In genomic region chr18:32470713-32471633, GRCh38 we compare ENCODE assay signal across 8 cellular contexts. TPM values are rescaled to one million over a fixed set of nuclear protein-coding genes. Genes with fewer than 3 reads are reported as not detected.
DNase-seq lines count a peak whose midpoint lies in the region; ATAC-seq and TF ChIP-seq lines count a peak whose summit lies in the region.

GAREM1 (minus strand) TSS chr18:32470882; CDS start chr18:32470428, 454 bp downstream.

- H3K27me3 Mint-ChIP-seq in GM23338 (ENCODE audit: insufficient read depth, low read depth, poor library complexity), result peaks cover 17% of the 10 kb centered on the region
- H3K27me3 Mint-ChIP-seq in natural killer cell treated with Interleukin-12 subunit alpha and Interleukin-12 subunit beta and Interleukin-15 and Interleukin-18, amount 100 ng/mL, for 72 hours, result peaks cover 32 to 47% of the 10 kb centered on the region in 2 donors

- H3K4me3 ChIP-seq in GM23338 (peak within 1 kb of the TSS; percentile 99), fibroblast of pulmonary artery (replicated peaks; ENCODE audit: low read depth, low read length) (peak within 1 kb of the TSS; percentile 70)

- no peaks in the 10 kb centered on the region; the same call in 2 of the 3 replicates for H3K36me3 Mint-ChIP-seq in GM23338 (ENCODE audit: low read depth)
- H3K36me3 Mint-ChIP-seq in natural killer cell treated with Interleukin-12 subunit alpha and Interleukin-12 subunit beta and Interleukin-15 and Interleukin-18, amount 100 ng/mL, for 72 hours, result peaks cover 5% of the 10 kb centered on the region

- peak within 1 kb of the TSS; percentile 100 for H2AFZ ChIP-seq in GM23338

- no peaks in the 10 kb centered on the region for H3K9me3 Mint-ChIP-seq in GM23338
- no peaks in the 10 kb centered on the region for H3K9me3 Mint-ChIP-seq in natural killer cell treated with Interleukin-12 subunit alpha and Interleukin-12 subunit beta and Interleukin-15 and Interleukin-18, amount 100 ng/mL, for 72 hours

- H3K4me2 ChIP-seq in GM23338, result peak within 1 kb of the TSS; percentile 100

- peak within 1 kb of the TSS; percentile 70; the same call in 1 of the 2 replicates for H3K27ac ChIP-seq in GM23338 (ENCODE audit: low read depth)

- peaks cover 37% of the 10 kb centered on the region for H3K27me3 ChIP-seq in GM23338 (ENCODE audit: insufficient read depth)

- H3K4me1 ChIP-seq in GM23338 (ENCODE audit: insufficient read depth), result peaks cover 26% of the 10 kb centered on the region

- H3K9me2 ChIP-seq in GM23338 (ENCODE audit: insufficient read depth), result no peaks in the 10 kb centered on the region

- peaks cover 4% of the 10 kb centered on the region; the same call in 1 of the 2 replicates for H3F3A ChIP-seq in GM23338 (replicated peaks; ENCODE audit: low read depth)

- no peaks in the 10 kb centered on the region for H3K36me3 ChIP-seq in GM23338 (ENCODE audit: insufficient read depth)

- H3K79me2 ChIP-seq in GM23338 (replicated peaks; ENCODE audit: insufficient read depth), result peaks cover 31% of the 10 kb centered on the region

- H3K4me3 Mint-ChIP-seq in GM23338, result peak within 1 kb of the TSS; percentile 88
- peak within 1 kb of the TSS; percentile 78 for H3K4me3 Mint-ChIP-seq in natural killer cell treated with Interleukin-12 subunit alpha and Interleukin-12 subunit beta and Interleukin-15 and Interleukin-18, amount 100 ng/mL, for 72 hours

- peak; percentile 87 for ATAC-seq in GM23338
- peak; percentile 98 for ATAC-seq in natural killer cell treated with Interleukin-12 subunit alpha and Interleukin-12 subunit beta and Interleukin-15 and Interleukin-18, amount 100 ng/mL, for 72 hours
- peak; percentile 90 for ATAC-seq in stimulated activated naive CD8-positive, alpha-beta T cell treated with anti-CD3 and anti-CD28 coated beads, Interleukin-15, Interleukin-2, amounts not matched to agents 100 U/mL and 50 U/mL, for 24 hours

- TF ChIP-seq CTCF in GM23338 (conservative IDR thresholded peaks at IDR 0.05; ENCODE audit: low read depth in 2 of 2), result peak in 1 of 2 experiments; percentile 48; a peak in 2 of 4 replicates
- TF ChIP-seq CTCF in fibroblast of pulmonary artery (IDR thresholded peaks at IDR 0.05; ENCODE audit: low read length, missing control alignments), result peak; percentile 44

- H3K27ac Mint-ChIP-seq in GM23338, result peak within 1 kb of the TSS; percentile 81
- no peak within 1 kb of the TSS for H3K27ac Mint-ChIP-seq in natural killer cell treated with Interleukin-12 subunit alpha and Interleukin-12 subunit beta and Interleukin-15 and Interleukin-18, amount 100 ng/mL, for 72 hours

- H3K4me1 Mint-ChIP-seq in GM23338, result peaks cover 19% of the 10 kb centered on the region
- peaks cover 25 to 31% of the 10 kb centered on the region in 2 donors for H3K4me1 Mint-ChIP-seq in natural killer cell treated with Interleukin-12 subunit alpha and Interleukin-12 subunit beta and Interleukin-15 and Interleukin-18, amount 100 ng/mL, for 72 hours (ENCODE audit: low read depth in 2 of 2)

- H4K20me1 ChIP-seq in GM23338 (replicated peaks; ENCODE audit: insufficient read depth), result peaks cover 10% of the 10 kb centered on the region; the same call in 1 of the 2 replicates

- DNase-seq in EH (ENCODE audit: low read depth) (peak; percentile 96), GM23338 (ENCODE audit: low spot score) (peak; percentile 93), LHCN-M2 (ENCODE audit: low read depth) (peak; percentile 96), RPMI8226 (peak; percentile 98), fibroblast of pulmonary artery (ENCODE audit: low read depth) (peak; percentile 99)
- DNase-seq in activated T-helper 9 cell treated with anti-CD3 and anti-CD28 coated beads, Interleukin-2, amount 50 U/mL, for 16 hours (ENCODE audit: low read depth), result peak; percentile 60
- DNase-seq in natural killer cell treated with Interleukin-12 subunit alpha and Interleukin-12 subunit beta and Interleukin-15 and Interleukin-18, amount 100 ng/mL, for 72 hours (ENCODE audit: low spot score), result peak; percentile 89
- peak; percentile 72 for DNase-seq in stimulated activated naive CD8-positive, alpha-beta T cell treated with anti-CD3 and anti-CD28 coated beads, Interleukin-15, Interleukin-2, amounts not matched to agents 100 U/mL and 50 U/mL, for 24 hours

TF ChIP-seq in GM23338, 12 proteins besides CTCF, POLR2A, EP300 and RAD21:
- TF ChIP-seq, protein P1, sequence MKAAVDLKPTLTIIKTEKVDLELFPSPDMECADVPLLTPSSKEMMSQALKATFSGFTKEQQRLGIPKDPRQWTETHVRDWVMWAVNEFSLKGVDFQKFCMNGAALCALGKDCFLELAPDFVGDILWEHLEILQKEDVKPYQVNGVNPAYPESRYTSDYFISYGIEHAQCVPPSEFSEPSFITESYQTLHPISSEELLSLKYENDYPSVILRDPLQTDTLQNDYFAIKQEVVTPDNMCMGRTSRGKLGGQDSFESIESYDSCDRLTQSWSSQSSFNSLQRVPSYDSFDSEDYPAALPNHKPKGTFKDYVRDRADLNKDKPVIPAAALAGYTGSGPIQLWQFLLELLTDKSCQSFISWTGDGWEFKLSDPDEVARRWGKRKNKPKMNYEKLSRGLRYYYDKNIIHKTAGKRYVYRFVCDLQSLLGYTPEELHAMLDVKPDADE (IDR thresholded peaks at IDR 0.05), result no peak
- peak; percentile 86 for TF ChIP-seq POLR2AphosphoS5 (IDR thresholded peaks at IDR 0.05; ENCODE audit: low read depth)
- TF ChIP-seq ZNF114 (CRISPR knock-in tag; IDR thresholded peaks at IDR 0.05), result no peak
- TF ChIP-seq EZH2 (IDR thresholded peaks at IDR 0.05; ENCODE audit: low read depth, unreplicated experiment), result peak; percentile 36
- no peak for TF ChIP-seq EZH2phosphoT487 (IDR thresholded peaks at IDR 0.05; ENCODE audit: unreplicated experiment)
- TF ChIP-seq, protein P2, sequence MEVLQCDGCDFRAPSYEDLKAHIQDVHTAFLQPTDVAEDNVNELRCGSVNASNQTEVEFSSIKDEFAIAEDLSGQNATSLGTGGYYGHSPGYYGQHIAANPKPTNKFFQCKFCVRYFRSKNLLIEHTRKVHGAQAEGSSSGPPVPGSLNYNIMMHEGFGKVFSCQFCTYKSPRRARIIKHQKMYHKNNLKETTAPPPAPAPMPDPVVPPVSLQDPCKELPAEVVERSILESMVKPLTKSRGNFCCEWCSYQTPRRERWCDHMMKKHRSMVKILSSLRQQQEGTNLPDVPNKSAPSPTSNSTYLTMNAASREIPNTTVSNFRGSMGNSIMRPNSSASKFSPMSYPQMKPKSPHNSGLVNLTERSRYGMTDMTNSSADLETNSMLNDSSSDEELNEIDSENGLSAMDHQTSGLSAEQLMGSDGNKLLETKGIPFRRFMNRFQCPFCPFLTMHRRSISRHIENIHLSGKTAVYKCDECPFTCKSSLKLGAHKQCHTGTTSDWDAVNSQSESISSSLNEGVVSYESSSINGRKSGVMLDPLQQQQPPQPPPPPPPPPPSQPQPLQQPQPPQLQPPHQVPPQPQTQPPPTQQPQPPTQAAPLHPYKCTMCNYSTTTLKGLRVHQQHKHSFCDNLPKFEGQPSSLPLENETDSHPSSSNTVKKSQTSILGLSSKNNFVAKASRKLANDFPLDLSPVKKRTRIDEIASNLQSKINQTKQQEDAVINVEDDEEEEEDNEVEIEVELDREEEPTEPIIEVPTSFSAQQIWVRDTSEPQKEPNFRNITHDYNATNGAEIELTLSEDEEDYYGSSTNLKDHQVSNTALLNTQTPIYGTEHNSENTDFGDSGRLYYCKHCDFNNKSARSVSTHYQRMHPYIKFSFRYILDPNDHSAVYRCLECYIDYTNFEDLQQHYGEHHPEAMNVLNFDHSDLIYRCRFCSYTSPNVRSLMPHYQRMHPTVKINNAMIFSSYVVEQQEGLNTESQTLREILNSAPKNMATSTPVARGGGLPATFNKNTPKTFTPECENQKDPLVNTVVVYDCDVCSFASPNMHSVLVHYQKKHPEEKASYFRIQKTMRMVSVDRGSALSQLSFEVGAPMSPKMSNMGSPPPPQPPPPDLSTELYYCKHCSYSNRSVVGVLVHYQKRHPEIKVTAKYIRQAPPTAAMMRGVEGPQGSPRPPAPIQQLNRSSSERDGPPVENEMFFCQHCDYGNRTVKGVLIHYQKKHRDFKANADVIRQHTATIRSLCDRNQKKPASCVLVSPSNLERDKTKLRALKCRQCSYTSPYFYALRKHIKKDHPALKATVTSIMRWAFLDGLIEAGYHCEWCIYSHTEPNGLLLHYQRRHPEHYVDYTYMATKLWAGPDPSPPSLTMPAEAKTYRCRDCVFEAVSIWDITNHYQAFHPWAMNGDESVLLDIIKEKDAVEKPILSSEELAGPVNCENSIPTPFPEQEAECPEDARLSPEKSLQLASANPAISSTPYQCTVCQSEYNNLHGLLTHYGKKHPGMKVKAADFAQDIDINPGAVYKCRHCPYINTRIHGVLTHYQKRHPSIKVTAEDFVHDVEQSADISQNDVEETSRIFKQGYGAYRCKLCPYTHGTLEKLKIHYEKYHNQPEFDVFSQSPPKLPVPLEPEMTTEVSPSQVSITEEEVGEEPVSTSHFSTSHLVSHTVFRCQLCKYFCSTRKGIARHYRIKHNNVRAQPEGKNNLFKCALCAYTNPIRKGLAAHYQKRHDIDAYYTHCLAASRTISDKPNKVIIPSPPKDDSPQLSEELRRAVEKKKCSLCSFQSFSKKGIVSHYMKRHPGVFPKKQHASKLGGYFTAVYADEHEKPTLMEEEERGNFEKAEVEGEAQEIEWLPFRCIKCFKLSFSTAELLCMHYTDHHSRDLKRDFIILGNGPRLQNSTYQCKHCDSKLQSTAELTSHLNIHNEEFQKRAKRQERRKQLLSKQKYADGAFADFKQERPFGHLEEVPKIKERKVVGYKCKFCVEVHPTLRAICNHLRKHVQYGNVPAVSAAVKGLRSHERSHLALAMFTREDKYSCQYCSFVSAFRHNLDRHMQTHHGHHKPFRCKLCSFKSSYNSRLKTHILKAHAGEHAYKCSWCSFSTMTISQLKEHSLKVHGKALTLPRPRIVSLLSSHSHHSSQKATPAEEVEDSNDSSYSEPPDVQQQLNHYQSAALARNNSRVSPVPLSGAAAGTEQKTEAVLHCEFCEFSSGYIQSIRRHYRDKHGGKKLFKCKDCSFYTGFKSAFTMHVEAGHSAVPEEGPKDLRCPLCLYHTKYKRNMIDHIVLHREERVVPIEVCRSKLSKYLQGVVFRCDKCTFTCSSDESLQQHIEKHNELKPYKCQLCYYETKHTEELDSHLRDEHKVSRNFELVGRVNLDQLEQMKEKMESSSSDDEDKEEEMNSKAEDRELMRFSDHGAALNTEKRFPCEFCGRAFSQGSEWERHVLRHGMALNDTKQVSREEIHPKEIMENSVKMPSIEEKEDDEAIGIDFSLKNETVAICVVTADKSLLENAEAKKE (CRISPR knock-in tag; IDR thresholded peaks at IDR 0.05), result no peak
- peak; percentile 26; the same call in 1 of the 2 replicates for TF ChIP-seq CREB1 (CRISPR knock-in tag; IDR thresholded peaks at IDR 0.05; ENCODE audit: low read depth)
- no peak for TF ChIP-seq NANOG (IDR thresholded peaks at IDR 0.05; ENCODE audit: borderline replicate concordance)

RNA-seq across cellular contexts. Expression of gene GAREM1, which starts in this region (rescaled TPM):
- 5.6 and 6.0 TPM in 2 replicates for total RNA-seq in GM23338 (2014; rRNA removed; shearing (Covaris generic))
- polyA plus RNA-seq in GM23338 (2016; fragmentation: Nextera tagmentation; extraction: Ambion mirVana), result 2.4 and 2.7 TPM in 2 replicates
- 3.1 and 3.8 TPM in 2 replicates for total RNA-seq in LHCN-M2 (2014; rRNA removed)
- 1.5 TPM for polyA plus RNA-seq in LHCN-M2 (2012)
- total RNA-seq in natural killer cell treated with Interleukin-12 subunit alpha and Interleukin-12 subunit beta and Interleukin-15 and Interleukin-18, amount 100 ng/mL, for 72 hours, result not detected

Comparison
In these comparisons a context has a peak if more than half of its experiments do, and no peak if none do; other contexts are left out.
1. Peak in every context shown above with its lines: DNase-seq, ATAC-seq, H3K4me3 ChIP-seq and H3K27ac ChIP-seq.
2. Peak in DNase-seq and ATAC-seq in natural killer cell treated with Interleukin-12 subunit alpha and Interleukin-12 subunit beta and Interleukin-15 and Interleukin-18, amount 100 ng/mL, for 72 hours; RNA of the gene not detected or under 1 TPM.